In genomic region chr17:79033741-79034501, GRCh38 we compare ENCODE assay signal across 10 cellular contexts. TPM values are rescaled to one million over a fixed set of nuclear protein-coding genes. Genes with fewer than 3 reads are reported as not detected.
DNase-seq lines count a peak whose midpoint lies in the region; ATAC-seq and TF ChIP-seq lines count a peak whose summit lies in the region.
"Had no signal": no experiment of that assay in that cellular context is flagged by ENCODE, and none has a peak within 500 bp of the region (broad histone marks: within the 10 kb centered on the region; RNA-seq: fewer than 3 reads in every experiment).

No MANE protein-coding gene starts in this region.

- intact Hi-C loops in ascending aorta (cut with DNase I), result no loop called here

- no peaks in the 10 kb centered on the region for H3K36me3 ChIP-seq in ascending aorta

- ATAC-seq in GM21825 (IDR thresholded peaks at IDR 0.05; ENCODE audit: unreplicated experiment) (no peak), HG02798 (IDR thresholded peaks at IDR 0.05; ENCODE audit: poor library complexity, unreplicated experiment) (no peak)
- ATAC-seq: activated CD8-positive, alpha-beta memory T cell treated with anti-CD3 and anti-CD28 coated beads, Interleukin-2, amount 10 ng/mL, durations not matched to agents 7 days and 5 days; left lobe of liver had no signal

- TF ChIP-seq CTCF in ascending aorta (IDR thresholded peaks at IDR 0.05), result no peak

- H3K27ac ChIP-seq in ascending aorta, result peak overlapping the region; percentile 65 to 71

- no peaks in the 10 kb centered on the region for H3K27me3 ChIP-seq in ascending aorta

- H3K4me1 ChIP-seq in ascending aorta, result peaks cover 9 to 34% of the 10 kb centered on the region in 2 donors

- H3K9me3 ChIP-seq in ascending aorta, result no peaks in the 10 kb centered on the region

- peak overlapping the region in 1 of 2 donors; percentile 3 for H3K4me3 ChIP-seq in ascending aorta

- DNase-seq in NCI-H1092 treated with DMSO at 0.1 percent for 48 hours (lab: John Stamatoyannopoulos, UW), result peak; percentile 87
- DNase-seq in ascending aorta (ENCODE audit: low spot score in 2 of 2), result peak in 1 of 2 donors; percentile 67
- peak; percentile 66 for DNase-seq in islet precursor cell
- DNase-seq in smooth muscle cell of the brain vasculature (ENCODE audit: low read depth, low spot score), result peak; percentile 62
- no peak for DNase-seq in GM19238 (ENCODE audit: insufficient read length, low spot score)
- DNase-seq in HK-2 (ENCODE audit: unreplicated experiment), result no peak
- DNase-seq: activated CD8-positive, alpha-beta memory T cell treated with anti-CD3 and anti-CD28 coated beads, Interleukin-2, amount 10 ng/mL, durations not matched to agents 7 days and 5 days had no signal

RNA-seq across cellular contexts. Expression of gene C1QTNF1, which starts 10.0 kb away (rescaled TPM):
- 435 TPM for total RNA-seq in ascending aorta
- total RNA-seq: activated CD8-positive, alpha-beta memory T cell treated with anti-CD3 and anti-CD28 coated beads, Interleukin-2, amount 10 ng/mL, durations not matched to agents 7 days and 5 days had no signal

RNA-seq across cellular contexts. Expression of gene CANT1, which starts 24.4 kb away (rescaled TPM):
- 67.2 TPM for total RNA-seq in ascending aorta

RNA-seq across cellular contexts. Expression of gene ENGASE, which starts 40.7 kb away (rescaled TPM):
- 13.2 TPM for total RNA-seq in ascending aorta

RNA-seq across cellular contexts. Expression of gene LGALS3BP, which starts 54.2 kb away (rescaled TPM):
- 365 TPM for total RNA-seq in ascending aorta

Comparison
In these comparisons a context has a peak if more than half of its experiments do, and no peak if none do; other contexts are left out.
1. DNase-seq: peak in NCI-H1092 treated with DMSO at 0.1 percent for 48 hours (single experiment), islet precursor cell (single experiment) and smooth muscle cell of the brain vasculature (single experiment); none in GM19238 (single experiment) and HK-2 (single experiment).